19 cellular contexts compared by ENCODE assay signal in the genomic region with DNA sequence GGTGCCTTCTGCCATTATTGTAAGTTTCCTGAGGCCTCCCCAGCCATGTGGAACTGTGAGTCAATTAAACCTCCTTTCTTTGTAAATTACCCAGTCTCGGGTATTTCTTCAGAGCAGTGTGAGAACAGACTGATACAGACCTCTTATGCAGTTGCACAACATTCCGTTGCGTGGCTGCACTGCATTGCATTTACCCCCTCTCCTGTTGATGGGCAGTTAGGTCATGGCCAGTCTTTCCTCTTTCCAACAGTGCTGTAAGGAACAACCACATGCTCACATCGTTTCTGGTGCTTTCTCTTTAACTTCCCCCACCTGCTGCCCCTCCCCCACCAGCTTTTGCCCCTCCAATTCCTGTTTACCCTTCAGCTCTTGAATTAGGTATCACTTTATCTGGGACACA. TPM values are rescaled to one million over a fixed set of nuclear protein-coding genes. Genes with fewer than 3 reads are reported as not detected.
DNase-seq lines count a peak whose midpoint lies in the region; ATAC-seq and TF ChIP-seq lines count a peak whose summit lies in the region.
"Had no signal": no experiment of that assay in that cellular context is flagged by ENCODE, and none has a peak within 500 bp of the region (broad histone marks: within the 10 kb centered on the region; RNA-seq: fewer than 3 reads in every experiment).

No MANE protein-coding gene starts in this region.

- H3K4me3 Mint-ChIP-seq in activated CD4-positive, alpha-beta memory T cell treated with anti-CD3 and anti-CD28 coated beads for 36 hours: no peak overlapping the region
- H3K4me3 Mint-ChIP-seq: activated naive CD8-positive, alpha-beta T cell; activated T-cell treated with anti-CD3 and anti-CD28 coated beads, Interleukin-2, amount 50 U/mL, for 4 hours; mesothelial cell of epicardium; neural crest cell had no signal

- POLR2A ChIA-PET in activated CD4-positive, alpha-beta memory T cell treated with anti-CD3 and anti-CD28 coated beads for 36 hours (lab: Charles Lee): no interaction called here

- intact Hi-C loops in activated CD4-positive, alpha-beta memory T cell treated with anti-CD3 and anti-CD28 coated beads for 36 hours (cut with micrococcal nuclease): no loop called here

- no peaks in the 10 kb centered on the region for H3K36me3 Mint-ChIP-seq in activated CD4-positive, alpha-beta memory T cell treated with anti-CD3 and anti-CD28 coated beads for 36 hours
- H3K36me3 Mint-ChIP-seq: activated naive CD8-positive, alpha-beta T cell had no signal

- no peak overlapping the region for H3K4me3 ChIP-seq in AG10803 (ENCODE audit: low read length)
- H3K4me3 ChIP-seq: SK-N-MC, stomach had no signal

- H3K9me3 Mint-ChIP-seq in activated CD4-positive, alpha-beta memory T cell treated with anti-CD3 and anti-CD28 coated beads for 36 hours: no peaks in the 10 kb centered on the region
- H3K9me3 Mint-ChIP-seq: activated T-cell treated with anti-CD3 and anti-CD28 coated beads, Interleukin-2, amount 50 U/mL, for 4 hours had no signal

- in situ Hi-C loops in KBM-7 (cut with MboI; ENCODE audit: low pct_unique_long_range_greater_than_20kb, low sequenced_read_pairs): no loop called here

- peak; percentile 60 for DNase-seq in AG10803 (ENCODE audit: low read depth)
- DNase-seq in KBM-7: peak; percentile 55
- DNase-seq in amniotic epithelial cell (ENCODE audit: low read depth): peak; percentile 99
- no peak for DNase-seq in left lobe of liver (ENCODE audit: low spot score)
- no peak for DNase-seq in activated CD4-positive, alpha-beta T cell treated with anti-CD3 and anti-CD28 coated beads, Interleukin-2, amount 50 U/mL, for 4 hours
- DNase-seq in activated CD4-positive, alpha-beta memory T cell treated with anti-CD3 and anti-CD28 coated beads for 36 hours: no peak
- DNase-seq in stimulated activated naive CD4-positive, alpha-beta T cell treated with Interleukin-2 at 50 U/mL for 16 hours (lab: John Stamatoyannopoulos, UW): no peak
- DNase-seq: activated CD4-positive, alpha-beta T cell treated with anti-CD3 and anti-CD28 coated beads, Interleukin-2, amount 50 U/mL, for 1 hour; activated T-cell treated with anti-CD3 and anti-CD28 coated beads, Interleukin-2, amount 50 U/mL, for 4 hours; brain microvascular endothelial cell; hypothalamus; NCI-H1092; NCI-H524 treated with DMSO at 0.1 percent for 48 hours; stomach had no signal

- peak; percentile 36 for ATAC-seq in left lobe of liver
- ATAC-seq in GM18511 (IDR thresholded peaks at IDR 0.05; ENCODE audit: unreplicated experiment): no peak
- ATAC-seq: activated T-cell treated with anti-CD3 and anti-CD28 coated beads, Interleukin-2, amount 50 U/mL, for 4 hours had no signal

- peaks cover 4% of the 10 kb centered on the region for H3K27me3 Mint-ChIP-seq in activated CD4-positive, alpha-beta memory T cell treated with anti-CD3 and anti-CD28 coated beads for 36 hours
- H3K27me3 Mint-ChIP-seq: activated naive CD8-positive, alpha-beta T cell had no signal

- H3K4me1 Mint-ChIP-seq in activated CD4-positive, alpha-beta memory T cell treated with anti-CD3 and anti-CD28 coated beads for 36 hours (ENCODE audit: low read depth): no peaks in the 10 kb centered on the region
- H3K4me1 Mint-ChIP-seq: mesothelial cell of epicardium, neural crest cell had no signal

- CTCF ChIA-PET in activated CD4-positive, alpha-beta memory T cell treated with anti-CD3 and anti-CD28 coated beads for 36 hours (lab: Charles Lee): no interaction called here

- TF ChIP-seq CTCF in AG10803 (conservative IDR thresholded peaks at IDR 0.05; ENCODE audit: low read length): no peak

- no peak overlapping the region for H3K27ac Mint-ChIP-seq in activated CD4-positive, alpha-beta memory T cell treated with anti-CD3 and anti-CD28 coated beads for 36 hours
- H3K27ac Mint-ChIP-seq: activated naive CD8-positive, alpha-beta T cell; mesothelial cell of epicardium had no signal

RNA-seq across cellular contexts. Expression of gene MED9, which starts 43.5 kb away (rescaled TPM):
- 7.1 TPM for total RNA-seq in left lobe of liver
- 10 to 100 TPM; 12.1 to 12.2 TPM for total RNA-seq in activated CD4-positive, alpha-beta memory T cell treated with anti-CD3 and anti-CD28 coated beads for 36 hours

Comparison
In these comparisons a context has a peak if more than half of its experiments do, and no peak if none do; other contexts are left out.
1. DNase-seq: peak in AG10803 (single experiment), KBM-7 (single experiment) and amniotic epithelial cell (single experiment); none in left lobe of liver (single experiment), activated CD4-positive, alpha-beta T cell treated with anti-CD3 and anti-CD28 coated beads, Interleukin-2, amount 50 U/mL, for 4 hours (0 of 2), activated CD4-positive, alpha-beta memory T cell treated with anti-CD3 and anti-CD28 coated beads for 36 hours (single experiment) and stimulated activated naive CD4-positive, alpha-beta T cell treated with Interleukin-2 at 50 U/mL for 16 hours (single experiment).